8 cellular contexts compared by ENCODE assay signal in genomic region chr1:23568608-23569383, GRCh38. TPM values are rescaled to one million over a fixed set of nuclear protein-coding genes. Genes with fewer than 3 reads are reported as not detected.
DNase-seq lines count a peak whose midpoint lies in the region; ATAC-seq and TF ChIP-seq lines count a peak whose summit lies in the region.

No MANE protein-coding gene starts in this region.

- no peaks in the 10 kb centered on the region for H4K20me1 ChIP-seq in BLaER1 treated with 17β-estradiol and CSF1 and Interleukin-3, amounts not matched to agents 10 nM and 100 nM
- no peaks in the 10 kb centered on the region for H4K20me1 ChIP-seq in PC-3 (ENCODE audit: low read length)

- WGBS in esophagus squamous epithelium, 2 donors = 46 to 47% methylated on average over 9 to 13 of the region's 16 CpGs

- no peaks in the 10 kb centered on the region for H3K36me3 ChIP-seq in BLaER1 treated with 17β-estradiol and CSF1 and Interleukin-3, amounts not matched to agents 10 nM and 100 nM
- no peaks in the 10 kb centered on the region for H3K36me3 ChIP-seq in PC-3 (ENCODE audit: low read depth, low read length)
- no peaks in the 10 kb centered on the region for H3K36me3 ChIP-seq in esophagus squamous epithelium
- H3K36me3 ChIP-seq in neuron (ENCODE audit: insufficient read depth, low read length) = no peaks in the 10 kb centered on the region

- intact Hi-C loops in PC-3 (cut with micrococcal nuclease) = no loop called here
- intact Hi-C loops in esophagus squamous epithelium (cut with DNase I) = no loop called here

- TF ChIP-seq POLR2A in esophagus squamous epithelium (IDR thresholded peaks at IDR 0.05) = no peak

- no peaks in the 10 kb centered on the region for H3K79me2 ChIP-seq in PC-3 (ENCODE audit: low read length)

- TF ChIP-seq CTCF in PC-3 (conservative IDR thresholded peaks at IDR 0.05; ENCODE audit: low read depth, low read length) = no peak
- no peak for TF ChIP-seq CTCF in esophagus squamous epithelium (IDR thresholded peaks at IDR 0.05)

- DNase-seq in PC-3 (no peak), esophagus squamous epithelium (lab: John Stamatoyannopoulos, UW) (no peak)
- DNase-seq in stimulated activated CD4-positive, alpha-beta T cell treated with anti-CD3 and anti-CD28 coated beads, Interleukin-12 subunit alpha, Interleukin-12 subunit beta, amount 100 ng/mL, for 4 hours = no peak

- peak overlapping the region; percentile 52 to 76 (median 68) for H3K4me3 ChIP-seq in BLaER1 treated with 17β-estradiol and CSF1 and Interleukin-3, amounts not matched to agents 10 nM and 100 nM
- no peak overlapping the region for H3K4me3 ChIP-seq in PC-3 (ENCODE audit: low read length)
- peak overlapping the region; percentile 35 to 70 (median 56) for H3K4me3 ChIP-seq in esophagus squamous epithelium
- H3K4me3 ChIP-seq in neuron (ENCODE audit: low read length) = peak overlapping the region; percentile 40

- H3K4me2 ChIP-seq in BLaER1 treated with 17β-estradiol and CSF1 and Interleukin-3, amounts not matched to agents 10 nM and 100 nM = peak overlapping the region; percentile 92 to 99 (median 96)
- no peak overlapping the region for H3K4me2 ChIP-seq in PC-3 (ENCODE audit: low read length)

- H3K9ac ChIP-seq in BLaER1 treated with 17β-estradiol and CSF1 and Interleukin-3, amounts not matched to agents 10 nM and 100 nM = peak overlapping the region; percentile 81 to 91 (median 86)
- H3K9ac ChIP-seq in PC-3 (ENCODE audit: low read length) = no peak overlapping the region

- H3K9me2 ChIP-seq in PC-3 (replicated peaks; ENCODE audit: low read length) = no peaks in the 10 kb centered on the region

- peaks cover 0 to 5% (median 0%) of the 10 kb centered on the region in 11 experiments; a peak in 2 of 22 replicates for H3K27me3 ChIP-seq in BLaER1 treated with 17β-estradiol and CSF1 and Interleukin-3, amounts not matched to agents 10 nM and 100 nM
- H3K27me3 ChIP-seq in PC-3 (ENCODE audit: low read length) (no peaks in the 10 kb centered on the region), esophagus squamous epithelium (peaks cover 0 to 16% (median 0%) of the 10 kb centered on the region in 4 donors), neuron (ENCODE audit: insufficient read depth, low read length) (no peaks in the 10 kb centered on the region)

- POLR2A ChIA-PET in PC-3 (lab: Charles Lee; ENCODE audit: unreplicated experiment) = no interaction called here

- H3K4me1 ChIP-seq in BLaER1 treated with 17β-estradiol and CSF1 and Interleukin-3, amounts not matched to agents 10 nM and 100 nM = peaks cover 43 to 69% (median 62%) of the 10 kb centered on the region in 10 experiments
- H3K4me1 ChIP-seq in PC-3 (ENCODE audit: insufficient read depth, low read length) (no peaks in the 10 kb centered on the region), esophagus squamous epithelium (peaks cover 10 to 39% (median 15%) of the 10 kb centered on the region in 3 donors), neuron (ENCODE audit: insufficient read depth, low read length) (peaks cover 29% of the 10 kb centered on the region)

- no peaks in the 10 kb centered on the region for H3F3A ChIP-seq in PC-3 (ENCODE audit: low read length, unreplicated experiment)

- BruUV-seq in PC-3 (replicated peaks; lab: Mats Ljungman, UMichigan) = no TSS peak

- CTCF ChIA-PET in PC-3 (lab: Charles Lee) = no interaction called here

- H2AFZ ChIP-seq in PC-3 (ENCODE audit: low read length) (0 out of 2 replicates have a peak overlapping the region, but pooled peaks have one; percentile 38), neuron (ENCODE audit: low read depth, low read length) (peak overlapping the region; percentile 59)

- no peaks in the 10 kb centered on the region for H3K9me3 ChIP-seq in BLaER1 treated with 17β-estradiol and CSF1 and Interleukin-3, amounts not matched to agents 10 nM and 100 nM (replicated peaks in 1 of 11)
- H3K9me3 ChIP-seq in PC-3 (ENCODE audit: low read length) = no peaks in the 10 kb centered on the region
- no peaks in the 10 kb centered on the region for H3K9me3 ChIP-seq in esophagus squamous epithelium
- no peaks in the 10 kb centered on the region for H3K9me3 ChIP-seq in neuron (ENCODE audit: low read length)

- H3K27ac ChIP-seq in BLaER1 treated with 17β-estradiol and CSF1 and Interleukin-3, amounts not matched to agents 10 nM and 100 nM = peak overlapping the region; percentile 79 to 93 (median 88)
- H3K27ac ChIP-seq in PC-3 (ENCODE audit: low read length) (no peak overlapping the region), esophagus squamous epithelium (peak overlapping the region; percentile 74 to 87 (median 82))

- no peak for ATAC-seq in PC-3
- ATAC-seq in HG03108 (IDR thresholded peaks at IDR 0.05; ENCODE audit: unreplicated experiment) = no peak
- no peak for ATAC-seq in GM18511 (IDR thresholded peaks at IDR 0.05; ENCODE audit: unreplicated experiment)
- no peak for ATAC-seq in HG03354 (IDR thresholded peaks at IDR 0.05; ENCODE audit: poor library complexity, severe bottlenecking, unreplicated experiment)

RNA-seq across cellular contexts. Expression of gene ID3, which starts 9.5 kb away (rescaled TPM):
- 77.7 and 92.5 TPM in 2 replicates for total RNA-seq in PC-3 (2014; rRNA removed)
- total RNA-seq in esophagus squamous epithelium = 10 to 100 TPM; 12.6 to 62.9 (median 37.5) TPM

RNA-seq across cellular contexts. Expression of gene E2F2, which starts 37.8 kb away (rescaled TPM):
- 7.0 and 8.3 TPM in 2 replicates for total RNA-seq in PC-3 (2014; rRNA removed)
- 10 to 100 TPM; 10.1 to 16.9 (median 11.8) TPM for total RNA-seq in esophagus squamous epithelium
